ENCODE assay signal across 17 cellular contexts in the genomic region with DNA sequence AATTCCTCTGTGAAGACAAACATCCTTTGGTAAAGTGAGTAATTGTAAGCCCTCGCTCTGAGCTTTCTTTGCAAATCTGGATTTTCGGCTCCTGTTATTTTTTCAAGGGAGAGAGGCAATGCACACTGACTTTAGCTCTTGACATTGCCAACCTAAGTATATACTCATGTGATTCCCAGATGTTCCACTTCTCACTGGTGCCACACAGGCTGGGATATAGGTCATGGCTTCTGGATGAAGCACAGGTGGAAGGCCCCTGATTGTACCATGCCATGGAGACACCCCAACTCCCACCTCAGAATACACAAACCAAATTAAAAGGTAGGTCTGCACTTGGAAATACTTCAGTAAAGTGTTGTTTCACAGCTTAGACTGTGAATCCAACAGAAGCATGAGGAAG.
"Had no signal": no experiment of that assay in that cellular context is flagged by ENCODE, and none has a peak within 500 bp of the region (broad histone marks: within the 10 kb centered on the region; RNA-seq: fewer than 3 reads in every experiment).

No MANE protein-coding gene starts in this region.

- H3K4me3 ChIP-seq: PC-9, Peyer's patch, SJCRH30 had no signal

- H3K27me3 ChIP-seq: Peyer's patch, SJCRH30 had no signal

- H3K27ac ChIP-seq: PC-9, Peyer's patch, SJCRH30 had no signal

- H3K36me3 ChIP-seq: Peyer's patch, SJCRH30 had no signal

- H3K9me3 ChIP-seq: Peyer's patch, SJCRH30 had no signal

- DNase-seq: KBM-7; MV-4-11; NCI-H1048; NCI-H1105; NCI-H1436 treated with DMSO at 0.1 percent for 48 hours; NCI-H187 treated with DMSO at 0.1 percent for 48 hours; NCI-H2029 treated with DMSO at 0.1 percent for 48 hours; NCI-H2227 treated with DMSO at 0.1 percent for 48 hours; NCI-H526; NCI-H748 treated with DMSO at 0.1 percent for 48 hours; NK-92 treated with Interleukin-12 subunit alpha and Interleukin-12 subunit beta, amount 100 ng/mL, for 24 hours; PC-9; Peyer's patch; T-helper 1 cell had no signal

- H3K4me1 ChIP-seq: Peyer's patch, SJCRH30 had no signal

- ATAC-seq: Right ventricle myocardium inferior, SK-N-SH treated with all-trans-retinoic acid at 6 μM for 48 hours had no signal

- H3K4me2 ChIP-seq: PC-9 had no signal

- H2AFZ ChIP-seq: PC-9 had no signal
